In genomic region chr1:204688776-204689175, GRCh38 we compare ENCODE assay signal across 9 cellular contexts. TPM values are rescaled to one million over a fixed set of nuclear protein-coding genes. Genes with fewer than 3 reads are reported as not detected.
"Had no signal": no experiment of that assay in that cellular context is flagged by ENCODE, and none has a peak within 500 bp of the region (broad histone marks: within the 10 kb centered on the region; RNA-seq: fewer than 3 reads in every experiment).

No MANE protein-coding gene starts in this region.

- H3K9ac ChIP-seq: GM23248 had no signal

- H3K4me3 Mint-ChIP-seq: GM23338, H9, HFFc6 had no signal

- H3K27ac ChIP-seq: GM23248 had no signal

- H3K9me3 Mint-ChIP-seq: GM23338, H9, HFFc6 had no signal

- H3K36me3 ChIP-seq: HAP-1 had no signal

- H2AFZ ChIP-seq: GM23248, GM23338 had no signal

- H3K4me1 ChIP-seq: HAP-1 had no signal

- H3K4me2 ChIP-seq: GM23338 had no signal

- ATAC-seq: GM23338, HCT116 had no signal

- H3K27ac Mint-ChIP-seq: GM23338, H9, HFFc6 had no signal

- H3K4me3 ChIP-seq: GM23248, GM23338, HAP-1 had no signal

- DNase-seq: GM23248, GOT3, H7, H9, HCEC 1CT, HFFc6 had no signal

- H3K9me3 ChIP-seq: HAP-1 had no signal

RNA-seq across cellular contexts. Expression of gene LRRN2, which starts 3.2 kb away (rescaled TPM):
- total RNA-seq: HFFc6 had no signal
- polyA plus RNA-seq: GM23248 had no signal
